ENCODE assay signal across 1 cellular context in the genomic region with DNA sequence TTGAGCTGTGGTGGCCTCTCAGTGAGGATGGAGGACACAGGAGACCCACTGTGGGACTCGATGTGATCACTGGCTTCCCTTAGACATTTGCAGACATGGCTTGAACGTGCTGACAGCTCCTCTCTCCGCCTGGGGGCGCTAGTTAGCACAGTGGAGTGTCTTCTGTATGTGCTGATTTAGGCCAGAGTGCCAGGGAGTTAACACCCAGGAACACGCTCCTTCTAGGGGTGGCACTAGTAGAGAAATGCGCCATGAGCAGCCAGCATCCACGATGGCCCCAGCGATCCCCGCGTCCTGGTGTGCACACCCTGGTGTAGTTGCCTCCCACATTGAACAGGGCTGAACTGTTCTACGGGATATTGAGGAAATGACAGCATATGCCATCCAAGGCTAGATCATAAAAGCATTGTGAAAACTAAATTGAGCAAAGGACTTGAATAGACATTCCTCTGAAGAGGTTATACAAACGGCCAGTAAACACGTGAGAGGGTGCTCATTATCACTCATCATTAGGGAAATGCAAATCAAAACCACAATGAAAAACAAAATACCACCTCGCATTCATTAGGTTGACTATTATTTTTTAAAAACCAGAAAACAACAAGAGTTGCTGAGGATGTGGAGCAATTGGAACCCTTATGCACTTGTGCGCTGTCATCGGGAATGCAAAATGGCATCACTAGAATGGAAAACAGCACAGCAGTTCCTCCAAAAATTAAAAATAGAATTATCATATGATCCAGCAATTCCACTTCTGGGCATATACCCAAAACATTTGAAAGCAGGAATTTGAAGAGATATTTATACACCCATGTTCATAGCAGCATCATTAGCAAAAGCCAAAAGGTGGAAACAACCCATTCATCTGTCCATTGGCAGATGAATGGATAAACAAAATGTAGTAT.
TF ChIP-seq lines count a peak whose summit lies in the region.

No MANE protein-coding gene starts in this region.

TF ChIP-seq in IMR-90, 13 proteins besides CTCF, POLR2A, EP300 and RAD21 (continued from another document):
- TF ChIP-seq RFX5 (IDR thresholded peaks at IDR 0.05; ENCODE audit: low read depth, low read length) (no peak), MXI1 (IDR thresholded peaks at IDR 0.05; ENCODE audit: borderline replicate concordance, low read depth, low read length) (no peak)
- TF ChIP-seq, protein P1, sequence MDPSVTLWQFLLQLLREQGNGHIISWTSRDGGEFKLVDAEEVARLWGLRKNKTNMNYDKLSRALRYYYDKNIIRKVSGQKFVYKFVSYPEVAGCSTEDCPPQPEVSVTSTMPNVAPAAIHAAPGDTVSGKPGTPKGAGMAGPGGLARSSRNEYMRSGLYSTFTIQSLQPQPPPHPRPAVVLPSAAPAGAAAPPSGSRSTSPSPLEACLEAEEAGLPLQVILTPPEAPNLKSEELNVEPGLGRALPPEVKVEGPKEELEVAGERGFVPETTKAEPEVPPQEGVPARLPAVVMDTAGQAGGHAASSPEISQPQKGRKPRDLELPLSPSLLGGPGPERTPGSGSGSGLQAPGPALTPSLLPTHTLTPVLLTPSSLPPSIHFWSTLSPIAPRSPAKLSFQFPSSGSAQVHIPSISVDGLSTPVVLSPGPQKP (IDR thresholded peaks at IDR 0.05; ENCODE audit: borderline replicate concordance, low read depth, low read length), result no peak
